Comparison of ENCODE assay signal across 8 cellular contexts in the genomic region with DNA sequence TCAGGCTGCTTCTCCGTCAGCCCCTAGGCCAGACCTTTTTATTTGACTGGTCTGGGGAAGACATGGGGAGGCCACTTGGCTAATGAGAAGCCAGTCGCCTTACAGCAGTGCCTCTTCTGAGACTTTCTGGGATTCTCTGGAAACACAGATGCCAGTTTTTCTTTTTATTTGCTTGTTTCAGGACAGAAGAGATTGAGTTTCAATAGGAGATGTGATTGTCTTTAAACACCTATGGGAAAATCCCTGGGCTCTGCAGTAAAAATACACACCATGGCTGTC. TPM values are rescaled to one million over a fixed set of nuclear protein-coding genes. Genes with fewer than 3 reads are reported as not detected.
DNase-seq lines count a peak whose midpoint lies in the region; ATAC-seq and TF ChIP-seq lines count a peak whose summit lies in the region.

No MANE protein-coding gene starts in this region.

- H3K27ac ChIP-seq in foreskin keratinocyte (peak overlapping the region; percentile 92), sigmoid colon (peak overlapping the region; percentile 90 to 94 (median 92))

- intact Hi-C loops in sigmoid colon (cut with DNase I), result no loop called here

- no peak for TF ChIP-seq CTCF in GM12875 (IDR thresholded peaks at IDR 0.05; ENCODE audit: borderline replicate concordance, insufficient read depth, low read depth, low read length)
- TF ChIP-seq CTCF in foreskin keratinocyte (conservative IDR thresholded peaks at IDR 0.05), result no peak
- no peak for TF ChIP-seq CTCF in sigmoid colon (IDR thresholded peaks at IDR 0.05)

- TF ChIP-seq POLR2A in Raji (IDR thresholded peaks at IDR 0.05; ENCODE audit: insufficient read depth, low read depth, low read length) (peak; percentile 8; the same call in 1 of the 2 replicates), sigmoid colon (IDR thresholded peaks at IDR 0.05) (no peak)

- no peaks in the 10 kb centered on the region for H3K27me3 ChIP-seq in foreskin keratinocyte
- no peaks in the 10 kb centered on the region for H3K27me3 ChIP-seq in sigmoid colon

- no peaks in the 10 kb centered on the region for H3K36me3 ChIP-seq in sigmoid colon

- no peaks in the 10 kb centered on the region for H3K9me3 ChIP-seq in sigmoid colon

- WGBS in sigmoid colon, 2 donors, result 30 to 34% methylated on average over 2 of the region's 2 CpGs

- TF ChIP-seq EP300 in sigmoid colon (IDR thresholded peaks at IDR 0.05), result no peak

- ATAC-seq in foreskin keratinocyte, result no peak
- ATAC-seq in GM19023 (IDR thresholded peaks at IDR 0.05; ENCODE audit: unreplicated experiment), result no peak
- ATAC-seq in HG02588 (IDR thresholded peaks at IDR 0.05; ENCODE audit: unreplicated experiment), result no peak
- no peak for ATAC-seq in GM18867 (IDR thresholded peaks at IDR 0.05; ENCODE audit: unreplicated experiment)

- H3K4me3 ChIP-seq in GM12875 (ENCODE audit: low read depth, low read length), result peak overlapping the region; percentile 57
- H3K4me3 ChIP-seq in sigmoid colon, result peak overlapping the region in 3 of 4 donors; percentile 35 to 39 (median 38)

- H3K4me1 ChIP-seq in foreskin keratinocyte (peaks cover 5% of the 10 kb centered on the region), sigmoid colon (peaks cover 0 to 47% (median 43%) of the 10 kb centered on the region in 4 donors)

- DNase-seq in foreskin keratinocyte, result no peak
- DNase-seq in sigmoid colon, result no peak
- no peak for DNase-seq in NCI-H1105 (lab: John Stamatoyannopoulos, UW)

RNA-seq across cellular contexts. Expression of a gene that starts 15.4 kb away (rescaled TPM):
- total RNA-seq in foreskin keratinocyte (25.5 and 26.5 TPM in 2 replicates), sigmoid colon (100 to 1,000 TPM in 3 of 4 donors, 10 to 100 TPM in 1; 66.0 to 397 (median 180) TPM)
- polyA plus RNA-seq in foreskin keratinocyte (15.0 and 19.0 TPM in 2 replicates), sigmoid colon (10 to 100 TPM; 37.2 to 81.0 (median 63.7) TPM)
